Comparison of ENCODE assay signal across 15 cellular contexts in genomic region chr3:9019244-9019961, GRCh38.
"Had no signal": no experiment of that assay in that cellular context is flagged by ENCODE, and none has a peak within 500 bp of the region (broad histone marks: within the 10 kb centered on the region; RNA-seq: fewer than 3 reads in every experiment).

No MANE protein-coding gene starts in this region.

- H3K27me3 Mint-ChIP-seq: activated naive CD4-positive, alpha-beta T cell treated with anti-CD3 and anti-CD28 coated beads, Interleukin-2, amount 50 U/mL, for 24 hours had no signal

- H3K4me1 Mint-ChIP-seq: activated B cell treated with CpG ODN at 0.5 μM for 24 hours; activated CD4-positive, alpha-beta T cell treated with anti-CD3 and anti-CD28 coated beads, Interleukin-2, amount 10 ng/mL, durations not matched to agents 24 days and 14 days; activated naive CD4-positive, alpha-beta T cell treated with anti-CD3 and anti-CD28 coated beads, Interleukin-2, amount 50 U/mL, for 24 hours; stimulated activated effector memory CD8-positive, alpha-beta T cell treated with anti-CD3 and anti-CD28 coated beads, Interleukin-12 subunit alpha, Interleukin-12 subunit beta, amount 100 ng/mL, for 72 hours had no signal

- H3K9me3 ChIP-seq: body of pancreas had no signal

- H3K9me3 Mint-ChIP-seq: activated B cell treated with CpG ODN at 0.5 μM for 24 hours; activated CD4-positive, alpha-beta T cell treated with anti-CD3 and anti-CD28 coated beads, Interleukin-2, amount 10 ng/mL, durations not matched to agents 24 days and 14 days; activated naive CD4-positive, alpha-beta T cell treated with anti-CD3 and anti-CD28 coated beads, Interleukin-2, amount 50 U/mL, for 24 hours; activated T-helper 2 cell treated with anti-CD3 and anti-CD28 coated beads, Interferon-gamma antibody, Interleukin-2, Interleukin-4, amounts not matched to agents 10 μg/mL and 5 μg/mL and 100 μg/mL, durations not matched to agents 14 hours and 24 hours and 36 hours; natural killer cell treated with Interleukin-12 subunit alpha and Interleukin-12 subunit beta and Interleukin-15 and Interleukin-18, amount 100 ng/mL, for 72 hours; stimulated activated effector memory CD8-positive, alpha-beta T cell treated with anti-CD3 and anti-CD28 coated beads, Interleukin-12 subunit alpha, Interleukin-12 subunit beta, amount 100 ng/mL, for 72 hours had no signal

- H3K27ac ChIP-seq: body of pancreas, parathyroid adenoma had no signal

- DNase-seq: activated B cell treated with CpG ODN at 0.5 μM for 24 hours; activated CD4-positive, alpha-beta T cell treated with anti-CD3 and anti-CD28 coated beads, Interleukin-2, amount 10 ng/mL, durations not matched to agents 24 days and 14 days; activated T-cell treated with anti-CD3 and anti-CD28 coated beads for 4 hours; T-helper 2 cell had no signal

- FAIRE-seq: endometrium, TTC549 had no signal

- H3K4me2 ChIP-seq: smooth muscle cell had no signal

- H3K27ac Mint-ChIP-seq: activated B cell treated with CpG ODN at 0.5 μM for 24 hours; activated CD4-positive, alpha-beta T cell treated with anti-CD3 and anti-CD28 coated beads, Interleukin-2, amount 10 ng/mL, durations not matched to agents 24 days and 14 days; activated naive CD4-positive, alpha-beta T cell treated with anti-CD3 and anti-CD28 coated beads, Interleukin-2, amount 50 U/mL, for 24 hours; activated T-helper 2 cell treated with anti-CD3 and anti-CD28 coated beads, Interferon-gamma antibody, Interleukin-2, Interleukin-4, amounts not matched to agents 10 μg/mL and 5 μg/mL and 100 μg/mL, durations not matched to agents 14 hours and 24 hours and 36 hours; natural killer cell treated with Interleukin-12 subunit alpha and Interleukin-12 subunit beta and Interleukin-15 and Interleukin-18, amount 100 ng/mL, for 72 hours; stimulated activated effector memory CD8-positive, alpha-beta T cell treated with anti-CD3 and anti-CD28 coated beads, Interleukin-12 subunit alpha, Interleukin-12 subunit beta, amount 100 ng/mL, for 72 hours had no signal

- H3K4me3 ChIP-seq: body of pancreas, dorsolateral prefrontal cortex, smooth muscle cell had no signal

- ATAC-seq: body of pancreas; esophagus mucosa; natural killer cell treated with Interleukin-12 subunit alpha and Interleukin-12 subunit beta and Interleukin-15 and Interleukin-18, amount 100 ng/mL, for 72 hours; stimulated activated effector memory CD8-positive, alpha-beta T cell treated with anti-CD3 and anti-CD28 coated beads, Interleukin-12 subunit alpha, Interleukin-12 subunit beta, amount 100 ng/mL, for 72 hours had no signal

- H2AFZ ChIP-seq: parathyroid adenoma had no signal

- H3K4me1 ChIP-seq: parathyroid adenoma had no signal

- H3K4me3 Mint-ChIP-seq: activated B cell treated with CpG ODN at 0.5 μM for 24 hours; activated CD4-positive, alpha-beta T cell treated with anti-CD3 and anti-CD28 coated beads, Interleukin-2, amount 10 ng/mL, durations not matched to agents 24 days and 14 days; activated naive CD4-positive, alpha-beta T cell treated with anti-CD3 and anti-CD28 coated beads, Interleukin-2, amount 50 U/mL, for 24 hours; natural killer cell treated with Interleukin-12 subunit alpha and Interleukin-12 subunit beta and Interleukin-15 and Interleukin-18, amount 100 ng/mL, for 72 hours; stimulated activated effector memory CD8-positive, alpha-beta T cell treated with anti-CD3 and anti-CD28 coated beads, Interleukin-12 subunit alpha, Interleukin-12 subunit beta, amount 100 ng/mL, for 72 hours had no signal

- H3K36me3 Mint-ChIP-seq: activated naive CD4-positive, alpha-beta T cell treated with anti-CD3 and anti-CD28 coated beads, Interleukin-2, amount 50 U/mL, for 24 hours; natural killer cell treated with Interleukin-12 subunit alpha and Interleukin-12 subunit beta and Interleukin-15 and Interleukin-18, amount 100 ng/mL, for 72 hours; stimulated activated effector memory CD8-positive, alpha-beta T cell treated with anti-CD3 and anti-CD28 coated beads, Interleukin-12 subunit alpha, Interleukin-12 subunit beta, amount 100 ng/mL, for 72 hours had no signal

- H3K27me3 ChIP-seq: body of pancreas, dorsolateral prefrontal cortex had no signal

- H3K79me2 ChIP-seq: parathyroid adenoma had no signal
